In genomic region chr1:27564264-27564579, GRCh38 we compare ENCODE assay signal across 10 cellular contexts. TPM values are rescaled to one million over a fixed set of nuclear protein-coding genes. Genes with fewer than 3 reads are reported as not detected.
A peak's percentile ranks its signal among the peaks of the same experiment; 100 is the strongest.
DNase-seq lines count a peak whose midpoint lies in the region; ATAC-seq, FAIRE-seq and TF ChIP-seq lines count a peak whose summit lies in the region.
"Had no signal": no experiment of that assay in that cellular context is flagged by ENCODE, and none has a peak within 500 bp of the region (broad histone marks: within the 10 kb centered on the region; RNA-seq: fewer than 3 reads in every experiment).

No MANE protein-coding gene starts in this region.

- FAIRE-seq in GM19239 (lab: Jason Lieb, UNC) = no peak

- no peaks in the 10 kb centered on the region for H3K9me3 ChIP-seq in vagina

- no peak for TF ChIP-seq POLR2A in vagina (IDR thresholded peaks at IDR 0.05)

- H3K4me3 Mint-ChIP-seq in neural crest cell = peak overlapping the region; percentile 6
- H3K4me3 Mint-ChIP-seq in activated CD8-positive, alpha-beta T cell treated with anti-CD3 and anti-CD28 coated beads, Interleukin-2, amount 10 ng/mL, durations not matched to agents 7 days and 5 days = no peak overlapping the region
- H3K4me3 Mint-ChIP-seq: naive thymus-derived CD8-positive, alpha-beta T cell had no signal

- H3K27me3 Mint-ChIP-seq in neural crest cell (ENCODE audit: low read depth) = no peaks in the 10 kb centered on the region
- H3K27me3 Mint-ChIP-seq in activated CD8-positive, alpha-beta T cell treated with anti-CD3 and anti-CD28 coated beads, Interleukin-2, amount 10 ng/mL, durations not matched to agents 7 days and 5 days (ENCODE audit: low read depth) = no peaks in the 10 kb centered on the region
- H3K27me3 Mint-ChIP-seq: naive thymus-derived CD8-positive, alpha-beta T cell had no signal

- H3K36me3 Mint-ChIP-seq in neural crest cell (ENCODE audit: low read depth) = no peaks in the 10 kb centered on the region
- no peaks in the 10 kb centered on the region for H3K36me3 Mint-ChIP-seq in activated CD8-positive, alpha-beta T cell treated with anti-CD3 and anti-CD28 coated beads, Interleukin-2, amount 10 ng/mL, durations not matched to agents 7 days and 5 days (ENCODE audit: low read depth)
- H3K36me3 Mint-ChIP-seq: naive thymus-derived CD8-positive, alpha-beta T cell had no signal

- no peaks in the 10 kb centered on the region for H3K9me3 Mint-ChIP-seq in neural crest cell
- no peaks in the 10 kb centered on the region for H3K9me3 Mint-ChIP-seq in activated CD8-positive, alpha-beta T cell treated with anti-CD3 and anti-CD28 coated beads, Interleukin-2, amount 10 ng/mL, durations not matched to agents 7 days and 5 days (ENCODE audit: insufficient read depth)
- H3K9me3 Mint-ChIP-seq: naive thymus-derived CD8-positive, alpha-beta T cell had no signal

- POLR2A ChIA-PET in activated CD8-positive, alpha-beta T cell treated with anti-CD3 and anti-CD28 coated beads, Interleukin-2, amount 10 ng/mL, durations not matched to agents 7 days and 5 days (lab: Charles Lee) = interaction anchor here (1.4 kb wide), 1 partner anchor 27 kb away, joined by 4 read pairs; no protein-coding TSS in a partner anchor

- TF ChIP-seq CTCF in dorsolateral prefrontal cortex (IDR thresholded peaks at IDR 0.05 in 54 of 56, conservative IDR thresholded peaks at IDR 0.05 in 2 of 56; ENCODE audit: low read depth in 1 of 56, partially characterized antibody in 56 of 56) (no peak), neural crest cell (conservative IDR thresholded peaks at IDR 0.05) (no peak), vagina (IDR thresholded peaks at IDR 0.05) (no peak)

- H3K4me3 ChIP-seq in dorsolateral prefrontal cortex (peak overlapping the region in 2 of 59 donors; percentile 21 to 22), vagina (peak overlapping the region in 1 of 2 donors; percentile 24)

- H3K36me3 ChIP-seq in vagina = no peaks in the 10 kb centered on the region

- no peak for ATAC-seq in Right ventricle myocardium inferior
- no peak for ATAC-seq in Right ventricle myocardium superior (ENCODE audit: poor library complexity)
- no peak for ATAC-seq in activated CD8-positive, alpha-beta T cell treated with anti-CD3 and anti-CD28 coated beads, Interleukin-2, amount 10 ng/mL, durations not matched to agents 7 days and 5 days
- ATAC-seq: naive thymus-derived CD8-positive, alpha-beta T cell had no signal

- H3K27ac Mint-ChIP-seq in neural crest cell (ENCODE audit: unreplicated experiment) = peak overlapping the region; percentile 12
- no peak overlapping the region for H3K27ac Mint-ChIP-seq in activated CD8-positive, alpha-beta T cell treated with anti-CD3 and anti-CD28 coated beads, Interleukin-2, amount 10 ng/mL, durations not matched to agents 7 days and 5 days

- DNase-seq in Right ventricle myocardium inferior (ENCODE audit: missing footprints) = peak; percentile 72
- DNase-seq in Right ventricle myocardium superior = no peak
- no peak for DNase-seq in dorsolateral prefrontal cortex
- no peak for DNase-seq in neural crest cell (ENCODE audit: low read depth, low spot score)
- no peak for DNase-seq in vagina (ENCODE audit: extremely low spot score in 2 of 2)
- no peak for DNase-seq in GM19239 (ENCODE audit: insufficient read length, low spot score)
- DNase-seq in SIG-M5 (lab: John Stamatoyannopoulos, UW) = no peak
- DNase-seq in activated CD8-positive, alpha-beta T cell treated with anti-CD3 and anti-CD28 coated beads, Interleukin-2, amount 10 ng/mL, durations not matched to agents 7 days and 5 days = no peak
- DNase-seq: activated effector memory CD4-positive, alpha-beta T cell treated with anti-CD3 and anti-CD28 coated beads, Interleukin-2, amount 50 U/mL, for 16 hours; naive thymus-derived CD8-positive, alpha-beta T cell had no signal

- CTCF ChIA-PET in activated CD8-positive, alpha-beta T cell treated with anti-CD3 and anti-CD28 coated beads, Interleukin-2, amount 10 ng/mL, durations not matched to agents 7 days and 5 days (lab: Charles Lee) = interaction anchor here (0.5 to 10.5 kb wide), 4 partner anchors 10 to 174 kb away, joined by 3 to 113 read pairs (median 4); no protein-coding TSS in a partner anchor

- peaks cover 90% of the 10 kb centered on the region for H3K4me1 Mint-ChIP-seq in neural crest cell
- peaks cover 28% of the 10 kb centered on the region for H3K4me1 Mint-ChIP-seq in activated CD8-positive, alpha-beta T cell treated with anti-CD3 and anti-CD28 coated beads, Interleukin-2, amount 10 ng/mL, durations not matched to agents 7 days and 5 days (ENCODE audit: low read depth)

- intact Hi-C loops in Right ventricle myocardium inferior (cut with DNase I) (loop anchor here (5.0 kb wide), 1 partner anchor 37 kb away; no protein-coding TSS in a partner anchor), Right ventricle myocardium superior (cut with DNase I) (no loop called here), dorsolateral prefrontal cortex (cut with DNase I) (no loop called here), vagina (cut with DNase I) (no loop called here)

- H3K27me3 ChIP-seq in dorsolateral prefrontal cortex = no peaks in the 10 kb centered on the region
- no peaks in the 10 kb centered on the region for H3K27me3 ChIP-seq in vagina

- peak overlapping the region in 55 of 59 donors; percentile 36 to 94 (median 84) for H3K27ac ChIP-seq in dorsolateral prefrontal cortex
- H3K27ac ChIP-seq in vagina = peak overlapping the region; percentile 96

- H3K4me1 ChIP-seq in vagina = peaks cover 96% of the 10 kb centered on the region

RNA-seq across cellular contexts. Expression of gene AHDC1, which starts 39.7 kb away (rescaled TPM):
- total RNA-seq in Right ventricle myocardium inferior (51.2 TPM), Right ventricle myocardium superior (47.4 TPM), dorsolateral prefrontal cortex (100 to 1,000 TPM in 21 of 120 experiments, 10 to 100 TPM in 99; 57.6 to 160 (median 87.2) TPM), neural crest cell (50.1 and 54.8 TPM in 2 replicates), vagina (62.4 TPM)
- 10 to 100 TPM; 20.9 to 22.7 TPM for total RNA-seq in activated CD8-positive, alpha-beta T cell treated with anti-CD3 and anti-CD28 coated beads, Interleukin-2, amount 10 ng/mL, durations not matched to agents 7 days and 5 days
